Comparison of ENCODE assay signal across 2 cellular contexts in the genomic region with DNA sequence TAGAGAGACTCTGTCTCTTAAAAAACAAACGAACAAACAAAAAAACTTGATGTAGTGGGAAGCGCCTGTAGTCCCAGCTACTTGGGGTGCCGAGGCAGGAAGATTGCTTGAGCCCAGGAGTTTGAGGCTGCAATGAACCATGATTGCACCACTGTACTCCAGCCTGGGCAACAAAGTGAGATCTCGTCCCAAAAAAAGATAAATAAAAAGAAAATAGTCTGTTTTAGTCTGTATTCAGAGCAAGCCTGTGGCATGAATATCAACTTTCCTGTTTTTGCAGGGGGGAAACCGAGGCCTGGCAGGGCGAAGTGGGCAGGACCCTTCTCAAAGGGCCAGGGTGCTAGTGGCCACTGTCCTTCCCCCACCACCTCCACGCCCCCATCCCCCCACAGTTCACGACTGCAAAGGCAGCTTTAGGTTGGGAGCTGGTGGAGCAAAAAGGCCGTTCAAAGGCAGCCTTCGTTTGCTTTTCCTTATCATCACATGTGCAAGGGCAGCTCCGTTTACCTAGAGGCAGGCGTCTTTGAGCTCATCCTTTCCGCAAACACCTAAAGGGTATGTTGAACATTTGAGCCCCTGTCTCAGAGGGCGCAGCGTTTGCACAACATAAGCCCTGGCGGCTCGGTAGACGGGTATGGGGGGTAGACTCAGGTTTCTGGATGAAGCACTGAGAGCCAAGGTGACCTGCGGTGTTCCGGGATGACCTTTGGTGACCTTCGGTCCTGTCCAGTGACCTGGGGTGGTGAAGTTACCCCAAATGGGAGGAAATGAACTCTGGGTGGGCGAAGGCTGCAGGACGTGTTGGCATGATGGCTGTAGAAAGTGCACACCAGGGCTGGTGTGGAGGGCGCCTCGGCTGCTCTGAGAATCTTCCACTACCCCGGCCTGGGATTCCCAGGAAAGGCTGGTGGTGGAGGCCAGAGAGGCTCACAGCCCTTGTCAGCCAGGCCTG.
TF ChIP-seq lines count a peak whose summit lies in the region.

No MANE protein-coding gene starts in this region.

TF ChIP-seq in HepG2, 621 proteins besides CTCF, POLR2A, EP300 and RAD21 (continues in another document):
- TF ChIP-seq ZNF652 (CRISPR knock-in tag; IDR thresholded peaks at IDR 0.05; ENCODE audit: borderline replicate concordance, low read depth) = peak; percentile 42; the same call in 1 of the 2 replicates
- peak; percentile 99 for TF ChIP-seq SALL1 (CRISPR knock-in tag; IDR thresholded peaks at IDR 0.05)
- no peak for TF ChIP-seq ZNF30 (CRISPR knock-in tag; IDR thresholded peaks at IDR 0.05)
- TF ChIP-seq NFE2L2 (IDR thresholded peaks at IDR 0.05; ENCODE audit: low read length) = no peak
- no peak for TF ChIP-seq ZNF34 (CRISPR knock-in tag; IDR thresholded peaks at IDR 0.05; ENCODE audit: borderline replicate concordance)
- TF ChIP-seq NFYB (CRISPR knock-in tag; IDR thresholded peaks at IDR 0.05) = 0 out of 2 replicates have a peak, but pooled peaks have one; percentile 36
- TF ChIP-seq ZNF703 (CRISPR knock-in tag; IDR thresholded peaks at IDR 0.05; ENCODE audit: borderline replicate concordance) = peak; percentile 45; the same call in 1 of the 2 replicates
- peak; percentile 83 for TF ChIP-seq ZNF564 (CRISPR knock-in tag; IDR thresholded peaks at IDR 0.05)
- TF ChIP-seq CBFB (CRISPR knock-in tag; IDR thresholded peaks at IDR 0.05) = peak; percentile 83
- TF ChIP-seq, protein P1, sequence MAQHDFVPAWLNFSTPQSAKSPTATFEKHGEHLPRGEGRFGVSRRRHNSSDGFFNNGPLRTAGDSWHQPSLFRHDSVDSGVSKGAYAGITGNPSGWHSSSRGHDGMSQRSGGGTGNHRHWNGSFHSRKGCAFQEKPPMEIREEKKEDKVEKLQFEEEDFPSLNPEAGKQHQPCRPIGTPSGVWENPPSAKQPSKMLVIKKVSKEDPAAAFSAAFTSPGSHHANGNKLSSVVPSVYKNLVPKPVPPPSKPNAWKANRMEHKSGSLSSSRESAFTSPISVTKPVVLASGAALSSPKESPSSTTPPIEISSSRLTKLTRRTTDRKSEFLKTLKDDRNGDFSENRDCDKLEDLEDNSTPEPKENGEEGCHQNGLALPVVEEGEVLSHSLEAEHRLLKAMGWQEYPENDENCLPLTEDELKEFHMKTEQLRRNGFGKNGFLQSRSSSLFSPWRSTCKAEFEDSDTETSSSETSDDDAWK (CRISPR knock-in tag; IDR thresholded peaks at IDR 0.05) = no peak
- TF ChIP-seq PHF20 (CRISPR knock-in tag; IDR thresholded peaks at IDR 0.05) = no peak; the same call in 1 of the 2 replicates
- no peak for TF ChIP-seq ZNF10 (CRISPR knock-in tag; IDR thresholded peaks at IDR 0.05; ENCODE audit: borderline replicate concordance, low read depth)
- no peak for TF ChIP-seq PLRG1 (conservative IDR thresholded peaks at IDR 0.05)
- TF ChIP-seq, protein P2, sequence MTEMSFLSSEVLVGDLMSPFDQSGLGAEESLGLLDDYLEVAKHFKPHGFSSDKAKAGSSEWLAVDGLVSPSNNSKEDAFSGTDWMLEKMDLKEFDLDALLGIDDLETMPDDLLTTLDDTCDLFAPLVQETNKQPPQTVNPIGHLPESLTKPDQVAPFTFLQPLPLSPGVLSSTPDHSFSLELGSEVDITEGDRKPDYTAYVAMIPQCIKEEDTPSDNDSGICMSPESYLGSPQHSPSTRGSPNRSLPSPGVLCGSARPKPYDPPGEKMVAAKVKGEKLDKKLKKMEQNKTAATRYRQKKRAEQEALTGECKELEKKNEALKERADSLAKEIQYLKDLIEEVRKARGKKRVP (CRISPR knock-in tag; IDR thresholded peaks at IDR 0.05) = peak in 1 of 2 experiments; percentile 80; a peak in 2 of 4 replicates
- peak; percentile 92 for TF ChIP-seq ZNF775 (CRISPR knock-in tag; IDR thresholded peaks at IDR 0.05; ENCODE audit: borderline replicate concordance)
- 0 out of 2 replicates have a peak, but pooled peaks have one; percentile 68 for TF ChIP-seq RFXAP (CRISPR knock-in tag; IDR thresholded peaks at IDR 0.05; ENCODE audit: borderline replicate concordance)
- TF ChIP-seq, protein P3, sequence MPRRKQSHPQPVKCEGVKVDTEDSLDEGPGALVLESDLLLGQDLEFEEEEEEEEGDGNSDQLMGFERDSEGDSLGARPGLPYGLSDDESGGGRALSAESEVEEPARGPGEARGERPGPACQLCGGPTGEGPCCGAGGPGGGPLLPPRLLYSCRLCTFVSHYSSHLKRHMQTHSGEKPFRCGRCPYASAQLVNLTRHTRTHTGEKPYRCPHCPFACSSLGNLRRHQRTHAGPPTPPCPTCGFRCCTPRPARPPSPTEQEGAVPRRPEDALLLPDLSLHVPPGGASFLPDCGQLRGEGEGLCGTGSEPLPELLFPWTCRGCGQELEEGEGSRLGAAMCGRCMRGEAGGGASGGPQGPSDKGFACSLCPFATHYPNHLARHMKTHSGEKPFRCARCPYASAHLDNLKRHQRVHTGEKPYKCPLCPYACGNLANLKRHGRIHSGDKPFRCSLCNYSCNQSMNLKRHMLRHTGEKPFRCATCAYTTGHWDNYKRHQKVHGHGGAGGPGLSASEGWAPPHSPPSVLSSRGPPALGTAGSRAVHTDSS (CRISPR knock-in tag; conservative IDR thresholded peaks at IDR 0.05) = no peak
- peak; percentile 96 for TF ChIP-seq MEIS2 (CRISPR knock-in tag; IDR thresholded peaks at IDR 0.05)
- TF ChIP-seq NFYC (CRISPR knock-in tag; IDR thresholded peaks at IDR 0.05) = 0 out of 2 replicates have a peak, but pooled peaks have one; percentile 22
- peak; percentile 94; the same call in 1 of the 2 replicates for TF ChIP-seq FOXJ3 (CRISPR knock-in tag; IDR thresholded peaks at IDR 0.05; ENCODE audit: borderline replicate concordance)
- peak; percentile 89 for TF ChIP-seq KDM4B (CRISPR knock-in tag; IDR thresholded peaks at IDR 0.05)
- no peak for TF ChIP-seq HDAC6 (IDR thresholded peaks at IDR 0.05; ENCODE audit: low read depth, low read length)
- peak; percentile 97 for TF ChIP-seq HNRNPL (IDR thresholded peaks at IDR 0.05; ENCODE audit: low read depth, low read length)
- TF ChIP-seq ZNF550 (CRISPR knock-in tag; IDR thresholded peaks at IDR 0.05; ENCODE audit: borderline replicate concordance) = no peak
- no peak for TF ChIP-seq KLF9 (CRISPR knock-in tag; IDR thresholded peaks at IDR 0.05; ENCODE audit: low read depth)
- no peak for TF ChIP-seq ZNF777 (CRISPR knock-in tag; IDR thresholded peaks at IDR 0.05)
- TF ChIP-seq, protein P4, sequence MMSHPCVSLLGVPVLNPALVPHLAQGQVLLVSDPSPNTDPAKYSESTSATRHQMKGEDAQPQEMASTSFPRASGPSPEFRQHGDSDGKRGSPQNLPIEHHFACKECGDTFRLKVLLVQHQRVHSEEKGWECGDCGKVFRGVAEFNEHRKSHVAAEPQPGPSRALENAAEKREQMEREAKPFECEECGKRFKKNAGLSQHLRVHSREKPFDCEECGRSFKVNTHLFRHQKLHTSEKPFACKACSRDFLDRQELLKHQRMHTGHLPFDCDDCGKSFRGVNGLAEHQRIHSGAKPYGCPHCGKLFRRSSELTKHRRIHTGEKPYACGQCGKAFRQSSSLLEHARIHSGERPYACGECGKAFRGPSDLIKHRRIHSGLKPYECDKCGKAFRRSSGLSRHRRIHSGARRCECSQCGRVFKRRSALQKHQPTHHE (CRISPR knock-in tag; IDR thresholded peaks at IDR 0.05; ENCODE audit: borderline replicate concordance) = peak; percentile 74; the same call in 1 of the 2 replicates
- TF ChIP-seq, protein P5, sequence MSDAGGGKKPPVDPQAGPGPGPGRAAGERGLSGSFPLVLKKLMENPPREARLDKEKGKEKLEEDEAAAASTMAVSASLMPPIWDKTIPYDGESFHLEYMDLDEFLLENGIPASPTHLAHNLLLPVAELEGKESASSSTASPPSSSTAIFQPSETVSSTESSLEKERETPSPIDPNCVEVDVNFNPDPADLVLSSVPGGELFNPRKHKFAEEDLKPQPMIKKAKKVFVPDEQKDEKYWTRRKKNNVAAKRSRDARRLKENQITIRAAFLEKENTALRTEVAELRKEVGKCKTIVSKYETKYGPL (CRISPR knock-in tag; IDR thresholded peaks at IDR 0.05) = 0 out of 2 replicates have a peak, but pooled peaks have one; percentile 35
- peak; percentile 81; the same call in 1 of the 2 replicates for TF ChIP-seq ZMAT3 (CRISPR knock-in tag; conservative IDR thresholded peaks at IDR 0.05)

TF ChIP-seq in H1, 55 proteins besides CTCF, POLR2A, EP300 and RAD21:
- TF ChIP-seq FOSL1 (IDR thresholded peaks at IDR 0.05; ENCODE audit: insufficient read depth, low read depth, low read length) = no peak
